In the genomic region with DNA sequence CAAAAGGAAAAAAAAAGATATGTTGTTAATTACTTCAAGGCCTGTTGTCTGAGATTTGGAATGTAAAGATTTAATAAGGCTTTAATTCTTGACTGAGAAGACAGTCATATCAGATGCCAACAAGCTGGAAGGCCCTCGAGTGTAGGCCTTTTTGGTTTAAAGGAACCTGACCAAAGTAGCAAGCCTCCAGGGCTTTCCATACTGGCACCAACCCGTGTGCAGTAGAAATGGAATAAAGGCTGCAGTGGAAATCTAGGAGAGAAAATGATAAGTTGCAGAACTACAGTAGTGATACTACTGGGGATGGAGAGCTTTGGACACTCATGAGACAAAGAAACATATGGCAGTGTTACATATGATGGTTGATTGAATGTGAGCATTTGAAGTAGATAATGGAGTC, we compare ENCODE assay signal across 18 cellular contexts.
DNase-seq lines count a peak whose midpoint lies in the region; ATAC-seq and TF ChIP-seq lines count a peak whose summit lies in the region.
"Had no signal": no experiment of that assay in that cellular context is flagged by ENCODE, and none has a peak within 500 bp of the region (broad histone marks: within the 10 kb centered on the region; RNA-seq: fewer than 3 reads in every experiment).

No MANE protein-coding gene starts in this region.

- ATAC-seq in activated CD4-positive, alpha-beta T cell treated with anti-CD3 and anti-CD28 coated beads for 36 hours: no peak
- no peak for ATAC-seq in GM18511 (IDR thresholded peaks at IDR 0.05; ENCODE audit: unreplicated experiment)
- ATAC-seq: CD8-positive, alpha-beta T cell; HCT116; T-cell had no signal

- no peak for TF ChIP-seq CTCF in coronary artery (IDR thresholded peaks at IDR 0.05)

- intact Hi-C loops in activated CD4-positive, alpha-beta T cell treated with anti-CD3 and anti-CD28 coated beads for 36 hours (cut with DNase I, micrococcal nuclease): no loop called here

- CTCF ChIA-PET in activated CD4-positive, alpha-beta T cell treated with anti-CD3 and anti-CD28 coated beads for 36 hours (lab: Charles Lee): no interaction called here

- H3K27ac Mint-ChIP-seq in activated CD4-positive, alpha-beta T cell treated with anti-CD3 and anti-CD28 coated beads for 36 hours: no peak overlapping the region
- H3K27ac Mint-ChIP-seq: CD8-positive, alpha-beta T cell; T-cell had no signal

- no peaks in the 10 kb centered on the region for H3K36me3 Mint-ChIP-seq in activated CD4-positive, alpha-beta T cell treated with anti-CD3 and anti-CD28 coated beads for 36 hours (ENCODE audit: low read depth)
- H3K36me3 Mint-ChIP-seq: CD8-positive, alpha-beta T cell; T-cell had no signal

- H3K9me3 Mint-ChIP-seq in activated CD4-positive, alpha-beta T cell treated with anti-CD3 and anti-CD28 coated beads for 36 hours (ENCODE audit: low read depth): no peaks in the 10 kb centered on the region
- H3K9me3 Mint-ChIP-seq: CD8-positive, alpha-beta T cell; T-cell had no signal

- peak in 2 of 3 experiments; percentile 30 to 77 for DNase-seq in NCI-H1417 (lab: John Stamatoyannopoulos, UW)
- DNase-seq in NCI-H1417 treated with DMSO at 0.1 percent for 48 hours (lab: John Stamatoyannopoulos, UW): no peak
- DNase-seq in NCI-H69 (lab: John Stamatoyannopoulos, UW): peak; percentile 85
- peak; percentile 24 for DNase-seq in cerebellum (ENCODE audit: low spot score)
- no peak for DNase-seq in activated CD4-positive, alpha-beta T cell treated with anti-CD3 and anti-CD28 coated beads for 36 hours
- DNase-seq in coronary artery (ENCODE audit: low spot score): no peak
- DNase-seq: AML-193; CD8-positive, alpha-beta T cell; GDM1; GOT3; KG1; NCI-H1105 treated with DMSO at 0.1 percent for 48 hours; NCI-H187 treated with DMSO at 0.1 percent for 48 hours; SK-N-SH; T-cell had no signal

- POLR2A ChIA-PET in activated CD4-positive, alpha-beta T cell treated with anti-CD3 and anti-CD28 coated beads for 36 hours (lab: Charles Lee): no interaction called here

- H3K27me3 Mint-ChIP-seq in activated CD4-positive, alpha-beta T cell treated with anti-CD3 and anti-CD28 coated beads for 36 hours: no peaks in the 10 kb centered on the region
- H3K27me3 Mint-ChIP-seq: T-cell had no signal

- no peak overlapping the region for H3K27ac ChIP-seq in coronary artery
- H3K27ac ChIP-seq: RWPE1 had no signal

- no peak overlapping the region for H3K4me3 ChIP-seq in coronary artery

- H3K4me3 Mint-ChIP-seq in activated CD4-positive, alpha-beta T cell treated with anti-CD3 and anti-CD28 coated beads for 36 hours: no peak overlapping the region
- H3K4me3 Mint-ChIP-seq: CD8-positive, alpha-beta T cell; T-cell had no signal

- H3K4me1 Mint-ChIP-seq in activated CD4-positive, alpha-beta T cell treated with anti-CD3 and anti-CD28 coated beads for 36 hours: no peaks in the 10 kb centered on the region
- H3K4me1 Mint-ChIP-seq: T-cell had no signal

Comparison
In these comparisons a context has a peak if more than half of its experiments do, and no peak if none do; other contexts are left out.
1. DNase-seq: peak in NCI-H1417 (2 of 3), NCI-H69 (single experiment) and cerebellum (single experiment); none in NCI-H1417 treated with DMSO at 0.1 percent for 48 hours (single experiment), activated CD4-positive, alpha-beta T cell treated with anti-CD3 and anti-CD28 coated beads for 36 hours (single experiment) and coronary artery (single experiment).